In the genomic region with DNA sequence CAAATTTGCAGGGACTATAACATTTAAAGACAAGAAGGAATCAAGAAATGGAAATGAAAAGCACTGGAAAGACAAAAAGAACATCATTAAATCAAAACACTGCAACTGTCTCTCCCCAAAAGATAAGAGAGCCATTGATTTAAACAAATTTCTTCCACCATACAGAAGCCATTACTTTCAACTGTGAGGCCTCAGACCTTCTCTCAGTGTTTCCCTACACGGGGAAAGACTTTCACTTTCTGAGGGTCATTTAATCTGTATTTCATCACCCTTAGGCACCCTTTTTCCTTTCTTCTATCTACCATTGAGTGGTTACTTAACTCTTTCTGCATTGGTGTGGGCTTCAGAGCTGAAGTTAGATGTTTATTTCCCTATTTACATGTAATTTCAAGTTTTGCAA, we compare ENCODE assay signal across 28 cellular contexts. TPM values are rescaled to one million over a fixed set of nuclear protein-coding genes. Genes with fewer than 3 reads are reported as not detected.
DNase-seq lines count a peak whose midpoint lies in the region; ATAC-seq and TF ChIP-seq lines count a peak whose summit lies in the region.
"Had no signal": no experiment of that assay in that cellular context is flagged by ENCODE, and none has a peak within 500 bp of the region (broad histone marks: within the 10 kb centered on the region; RNA-seq: fewer than 3 reads in every experiment).

No MANE protein-coding gene starts in this region.

- H3K4me3 Mint-ChIP-seq in brain (peak overlapping the region in 4 of 5 experiments; percentile 29 to 62 (median 54)), neural crest cell (no peak overlapping the region)
- H3K4me3 Mint-ChIP-seq: activated T-helper 1 cell treated with anti-CD3 and anti-CD28 coated beads, Interleukin-12 subunit alpha, Interleukin-12 subunit beta, Interleukin-2, Interleukin-4 antibody, amounts not matched to agents 30 ng/mL and 10 ng/mL and 1 ng/mL, durations not matched to agents 14 hours and 24 hours and 36 hours; CD8-positive, alpha-beta T cell; nephron had no signal

- H3K27me3 Mint-ChIP-seq in brain (peaks cover 6% of the 10 kb centered on the region), neural crest cell (ENCODE audit: low read depth) (no peaks in the 10 kb centered on the region)

- H3K27ac Mint-ChIP-seq in brain (peak overlapping the region in 1 of 5 experiments; percentile 48), neural crest cell (ENCODE audit: unreplicated experiment) (peak overlapping the region; percentile 7)
- H3K27ac Mint-ChIP-seq: activated naive CD4-positive, alpha-beta T cell treated with anti-CD3 and anti-CD28 coated beads, Interleukin-2, amount 50 U/mL, for 72 hours; activated T-helper 1 cell treated with anti-CD3 and anti-CD28 coated beads, Interleukin-12 subunit alpha, Interleukin-12 subunit beta, Interleukin-2, Interleukin-4 antibody, amounts not matched to agents 30 ng/mL and 10 ng/mL and 1 ng/mL, durations not matched to agents 14 hours and 24 hours and 36 hours; CD8-positive, alpha-beta T cell had no signal

- H3K36me3 Mint-ChIP-seq in brain (no peaks in the 10 kb centered on the region), neural crest cell (ENCODE audit: low read depth) (no peaks in the 10 kb centered on the region)
- H3K36me3 Mint-ChIP-seq: activated naive CD4-positive, alpha-beta T cell treated with anti-CD3 and anti-CD28 coated beads, Interleukin-2, amount 50 U/mL, for 72 hours; CD8-positive, alpha-beta T cell had no signal

- ATAC-seq in GM21381 (IDR thresholded peaks at IDR 0.05; ENCODE audit: unreplicated experiment), result no peak
- no peak for ATAC-seq in HG03439 (IDR thresholded peaks at IDR 0.05; ENCODE audit: unreplicated experiment)
- ATAC-seq: activated naive CD4-positive, alpha-beta T cell treated with anti-CD3 and anti-CD28 coated beads, Interleukin-2, amount 50 U/mL, for 72 hours; body of pancreas; CD8-positive, alpha-beta T cell had no signal

- H3K4me1 Mint-ChIP-seq in brain, result no peaks in the 10 kb centered on the region
- peaks cover 10% of the 10 kb centered on the region for H3K4me1 Mint-ChIP-seq in neural crest cell

- in situ Hi-C loops in ACHN (cut with HindIII; ENCODE audit: low pct_ligation_motif_present, low pct_unique_long_range_greater_than_20kb, low sequenced_read_pairs), result no loop called here

- peak; percentile 47 for DNase-seq in ACHN
- DNase-seq in HT1080 (ENCODE audit: low read depth), result peak; percentile 1
- DNase-seq in neural crest cell (ENCODE audit: low read depth, low spot score), result no peak
- no peak for DNase-seq in central memory CD4-positive, alpha-beta T cell
- no peak for DNase-seq in KG1 (lab: John Stamatoyannopoulos, UW)
- DNase-seq: activated CD4-positive, alpha-beta T cell treated with anti-CD3 and anti-CD28 coated beads for 1 hour; body of pancreas; CD8-positive, alpha-beta T cell; cortex of kidney; DMS79; NCI-H1436; NCI-H2171 treated with DMSO at 0.1 percent for 48 hours; NCI-H526 treated with DMSO at 0.1 percent for 48 hours; stimulated activated CD4-positive, alpha-beta T cell treated with anti-CD3 and anti-CD28 coated beads, Interleukin-12 subunit alpha, Interleukin-12 subunit beta, amount 100 ng/mL, for 4 hours; T1000; uterus had no signal

- H3K9me3 Mint-ChIP-seq in brain, result no peaks in the 10 kb centered on the region
- H3K9me3 Mint-ChIP-seq in neural crest cell, result peaks cover 4% of the 10 kb centered on the region
- H3K9me3 Mint-ChIP-seq: activated naive CD4-positive, alpha-beta T cell treated with anti-CD3 and anti-CD28 coated beads, Interleukin-2, amount 50 U/mL, for 72 hours; activated T-helper 1 cell treated with anti-CD3 and anti-CD28 coated beads, Interleukin-12 subunit alpha, Interleukin-12 subunit beta, Interleukin-2, Interleukin-4 antibody, amounts not matched to agents 30 ng/mL and 10 ng/mL and 1 ng/mL, durations not matched to agents 14 hours and 24 hours and 36 hours; CD8-positive, alpha-beta T cell; nephron had no signal

- no peak for TF ChIP-seq CTCF in brain (conservative IDR thresholded peaks at IDR 0.05)
- no peak for TF ChIP-seq CTCF in neural crest cell (conservative IDR thresholded peaks at IDR 0.05)

RNA-seq across cellular contexts. Expression of a gene that starts 47.5 kb away (rescaled TPM):
- not detected in 2 replicates for total RNA-seq in HT1080 (2014; rRNA removed; shearing (Covaris generic))
- not detected in 2 replicates for polyA plus RNA-seq in HT1080 (2015; cell fraction: cytosol; rRNA removed)
- polyA plus RNA-seq in HT1080 (2015; cell fraction: nucleus; rRNA removed), result not detected in 2 replicates
- not detected for polyA plus RNA-seq in brain (ENCODE audit: insufficient read depth, low read depth, low replicate concordance)
- total RNA-seq in neural crest cell, result not detected in 2 replicates
- total RNA-seq: activated naive CD4-positive, alpha-beta T cell treated with anti-CD3 and anti-CD28 coated beads, Interleukin-2, amount 50 U/mL, for 72 hours; activated T-helper 1 cell treated with anti-CD3 and anti-CD28 coated beads, Interleukin-12 subunit alpha, Interleukin-12 subunit beta, Interleukin-2, Interleukin-4 antibody, amounts not matched to agents 30 ng/mL and 10 ng/mL and 1 ng/mL, durations not matched to agents 14 hours and 24 hours and 36 hours; body of pancreas; CD8-positive, alpha-beta T cell; fibroblast of villous mesenchyme; mesenteric fat pad; OCI-LY7; SJSA1; suprapubic skin; uterus had no signal
- polyA plus RNA-seq: AG04450 had no signal

RNA-seq across cellular contexts. Expression of a gene that starts 55.9 kb away (rescaled TPM):
- 0.05 and 0.13 TPM in 2 replicates for total RNA-seq in HT1080 (2014; rRNA removed; shearing (Covaris generic))
- polyA plus RNA-seq in HT1080 (2015; cell fraction: cytosol; rRNA removed), result 0.05 TPM in 1 of 2 replicates, not detected in the other
- 0.18 TPM in 1 of 2 replicates, not detected in the other for polyA plus RNA-seq in HT1080 (2015; cell fraction: nucleus; rRNA removed)
- not detected for polyA plus RNA-seq in brain (ENCODE audit: insufficient read depth, low read depth, low replicate concordance)
- not detected in 2 replicates for total RNA-seq in neural crest cell
- total RNA-seq: activated naive CD4-positive, alpha-beta T cell treated with anti-CD3 and anti-CD28 coated beads, Interleukin-2, amount 50 U/mL, for 72 hours; activated T-helper 1 cell treated with anti-CD3 and anti-CD28 coated beads, Interleukin-12 subunit alpha, Interleukin-12 subunit beta, Interleukin-2, Interleukin-4 antibody, amounts not matched to agents 30 ng/mL and 10 ng/mL and 1 ng/mL, durations not matched to agents 14 hours and 24 hours and 36 hours; body of pancreas; CD8-positive, alpha-beta T cell; fibroblast of villous mesenchyme; mesenteric fat pad; OCI-LY7; SJSA1 had no signal
- polyA plus RNA-seq: AG04450 had no signal

Comparison
In these comparisons a context has a peak if more than half of its experiments do, and no peak if none do; other contexts are left out.
1. DNase-seq: peak in ACHN (single experiment) and HT1080 (single experiment); none in neural crest cell (single experiment), central memory CD4-positive, alpha-beta T cell (single experiment) and KG1 (single experiment).